In genomic region chr1:17112076-17112475, GRCh38 we compare ENCODE assay signal across 14 cellular contexts.
"Had no signal": no experiment of that assay in that cellular context is flagged by ENCODE, and none has a peak within 500 bp of the region (broad histone marks: within the 10 kb centered on the region; RNA-seq: fewer than 3 reads in every experiment).

No MANE protein-coding gene starts in this region.

- ATAC-seq: activated CD4-positive, CD25-positive, alpha-beta regulatory T cell treated with anti-CD3 and anti-CD28 coated beads, Interleukin-2, amount 50 U/mL, for 24 hours; activated naive CD4-positive, alpha-beta T cell treated with anti-CD3 and anti-CD28 coated beads, Interleukin-2, amount 50 U/mL, for 72 hours; activated T-cell treated with anti-CD3 and anti-CD28 coated beads, Interleukin-2, amount 50 U/mL, for 4 hours; heart right ventricle had no signal

- H3K9me3 ChIP-seq: heart right ventricle, left ventricle myocardium inferior, testis had no signal

- H3K4me3 ChIP-seq: heart right ventricle, left ventricle myocardium inferior, testis had no signal

- H3K36me3 ChIP-seq: brain microvascular endothelial cell, heart right ventricle, left ventricle myocardium inferior had no signal

- H3K27ac ChIP-seq: brain microvascular endothelial cell, heart right ventricle, left ventricle myocardium inferior, testis had no signal

- FAIRE-seq: endometrium had no signal

- DNase-seq: activated CD4-positive, alpha-beta T cell treated with anti-CD3 and anti-CD28 coated beads, Interleukin-2, amount 50 U/mL, for 48 hours; activated effector memory CD4-positive, alpha-beta T cell treated with anti-CD3 and anti-CD28 coated beads, Interleukin-2, amount 50 U/mL, for 16 hours; activated T-cell treated with anti-CD3 and anti-CD28 coated beads, Interleukin-2, amount 50 U/mL, for 4 hours; brain microvascular endothelial cell; heart right ventricle; islet precursor cell; left ventricle myocardium inferior; stimulated activated CD4-positive, alpha-beta T cell treated with anti-CD3 and anti-CD28 coated beads, Interleukin-2, amount 100 ng/mL, for 48 hours; stimulated activated naive CD4-positive, alpha-beta T cell treated with Interleukin-2 at 50 U/mL for 16 hours; SW 1271; testis had no signal

- H3K27me3 ChIP-seq: testis had no signal
